1 cellular context compared by ENCODE assay signal in genomic region chr10:27190508-27190907, GRCh38.
TF ChIP-seq lines count a peak whose summit lies in the region.

No MANE protein-coding gene starts in this region.

TF ChIP-seq in K562, 482 proteins besides CTCF, POLR2A, EP300 and RAD21:
- TF ChIP-seq RBM25 (IDR thresholded peaks at IDR 0.05; ENCODE audit: low read depth, low read length, severe bottlenecking) (no peak), SRSF1 (IDR thresholded peaks at IDR 0.05; ENCODE audit: low read depth, low read length) (no peak), ZNF445 (CRISPR knock-in tag; IDR thresholded peaks at IDR 0.05; ENCODE audit: low read depth) (no peak), ATF3 (IDR thresholded peaks at IDR 0.05) (peak; percentile 27; the same call in 1 of the 2 replicates), ATF3 (CRISPR knock-in tag; conservative IDR thresholded peaks at IDR 0.05) (no peak), EP400 (IDR thresholded peaks at IDR 0.05) (no peak), TSHZ1 (CRISPR knock-in tag; IDR thresholded peaks at IDR 0.05) (no peak)
